Comparison of ENCODE assay signal across 2 cellular contexts in genomic region chr3:47412453-47412756, GRCh38.
TF ChIP-seq lines count a peak whose summit lies in the region.

No MANE protein-coding gene starts in this region.

TF ChIP-seq in HEK293, 187 proteins besides CTCF, POLR2A, EP300 and RAD21:
- TF ChIP-seq ZNF488 (tag by site-specific recombination; IDR thresholded peaks at IDR 0.05): no peak
- TF ChIP-seq ZNF600 (tag by site-specific recombination; IDR thresholded peaks at IDR 0.05): 0 out of 2 replicates have a peak, but pooled peaks have one; percentile 3

TF ChIP-seq in K562, 482 proteins besides CTCF, POLR2A, EP300 and RAD21 (continued from another document):
- TF ChIP-seq, protein P1, sequence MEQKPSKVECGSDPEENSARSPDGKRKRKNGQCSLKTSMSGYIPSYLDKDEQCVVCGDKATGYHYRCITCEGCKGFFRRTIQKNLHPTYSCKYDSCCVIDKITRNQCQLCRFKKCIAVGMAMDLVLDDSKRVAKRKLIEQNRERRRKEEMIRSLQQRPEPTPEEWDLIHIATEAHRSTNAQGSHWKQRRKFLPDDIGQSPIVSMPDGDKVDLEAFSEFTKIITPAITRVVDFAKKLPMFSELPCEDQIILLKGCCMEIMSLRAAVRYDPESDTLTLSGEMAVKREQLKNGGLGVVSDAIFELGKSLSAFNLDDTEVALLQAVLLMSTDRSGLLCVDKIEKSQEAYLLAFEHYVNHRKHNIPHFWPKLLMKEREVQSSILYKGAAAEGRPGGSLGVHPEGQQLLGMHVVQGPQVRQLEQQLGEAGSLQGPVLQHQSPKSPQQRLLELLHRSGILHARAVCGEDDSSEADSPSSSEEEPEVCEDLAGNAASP (IDR thresholded peaks at IDR 0.05): no peak
- TF ChIP-seq ZNF589 (CRISPR knock-in tag; IDR thresholded peaks at IDR 0.05; ENCODE audit: low read depth) (no peak), ZFX (CRISPR knock-in tag; IDR thresholded peaks at IDR 0.05) (0 out of 2 replicates have a peak, but pooled peaks have one; percentile 12), DMBX1 (CRISPR knock-in tag; IDR thresholded peaks at IDR 0.05; ENCODE audit: borderline replicate concordance) (no peak), XRCC3 (IDR thresholded peaks at IDR 0.05) (no peak), POLR2G (IDR thresholded peaks at IDR 0.05; ENCODE audit: low read depth, low read length) (peak; percentile 49; the same call in 1 of the 2 replicates), ZKSCAN1 (IDR thresholded peaks at IDR 0.05; ENCODE audit: low read depth, low read length) (no peak), CCNT2 (IDR thresholded peaks at IDR 0.05; ENCODE audit: borderline replicate concordance, extremely low read depth, insufficient read length, low read depth, low read length) (no peak), HDAC3 (IDR thresholded peaks at IDR 0.05; ENCODE audit: borderline replicate concordance, partially characterized antibody) (no peak), NBN (IDR thresholded peaks at IDR 0.05; ENCODE audit: low read depth) (no peak), HNRNPK (IDR thresholded peaks at IDR 0.05; ENCODE audit: low read depth, low read length, poor library complexity, severe bottlenecking) (no peak), BRCA1 (IDR thresholded peaks at IDR 0.05) (no peak), BRCA1 (CRISPR knock-in tag; IDR thresholded peaks at IDR 0.05) (no peak)
